In genomic region chr19:41927810-41928192, GRCh38 we compare ENCODE assay signal across 8 cellular contexts. TPM values are rescaled to one million over a fixed set of nuclear protein-coding genes. Genes with fewer than 3 reads are reported as not detected.
DNase-seq lines count a peak whose midpoint lies in the region; ATAC-seq and TF ChIP-seq lines count a peak whose summit lies in the region.

No MANE protein-coding gene starts in this region.

- H3K36me3 ChIP-seq in breast epithelium (no peaks in the 10 kb centered on the region), transverse colon (no peaks in the 10 kb centered on the region)

- H3K27ac Mint-ChIP-seq in MCF 10A (ENCODE audit: low read depth, unreplicated experiment), result no peak overlapping the region
- H3K27ac Mint-ChIP-seq in activated naive CD4-positive, alpha-beta T cell treated with anti-CD3 and anti-CD28 coated beads, Interleukin-2, amount 50 U/mL, for 72 hours, result no peak overlapping the region
- H3K27ac Mint-ChIP-seq in immature natural killer cell, result peak overlapping the region in 3 of 6 donors; percentile 72 to 89 (median 87)

- H3K4me3 ChIP-seq in breast epithelium, result peak overlapping the region; percentile 26 to 64 (median 51)
- H3K4me3 ChIP-seq in transverse colon, result peak overlapping the region in 3 of 4 donors; percentile 39 to 54 (median 47)

- TF ChIP-seq CTCF in breast epithelium (IDR thresholded peaks at IDR 0.05) (no peak), MCF 10A (IDR thresholded peaks at IDR 0.05; ENCODE audit: unreplicated experiment) (no peak), transverse colon (IDR thresholded peaks at IDR 0.05) (no peak)

- POLR2A ChIA-PET in MCF 10A (lab: Yijun Ruan, JAX), result no interaction called here

- CTCF ChIA-PET in MCF 10A (lab: Yijun Ruan, JAX), result interaction anchor here (0.6 kb wide), 1 partner anchor 593 kb away, joined by 3 read pairs; no protein-coding TSS in a partner anchor

- H3K4me1 Mint-ChIP-seq in MCF 10A (ENCODE audit: insufficient read depth, unreplicated experiment) (peaks cover 12% of the 10 kb centered on the region), immature natural killer cell (peaks cover 27 to 35% of the 10 kb centered on the region in 2 donors)

- TF ChIP-seq POLR2A in breast epithelium (IDR thresholded peaks at IDR 0.05) (no peak), transverse colon (IDR thresholded peaks at IDR 0.05) (no peak)

- intact Hi-C loops in breast epithelium (cut with DNase I; ENCODE audit: low total_unique reads) (loop anchor here (5.0 kb wide), 1 partner anchor 446 kb away; no protein-coding TSS in a partner anchor), MCF 10A (cut with micrococcal nuclease) (no loop called here), transverse colon (cut with DNase I; ENCODE audit: low total_unique reads) (no loop called here)

- DNase-seq in breast epithelium (ENCODE audit: low spot score in 2 of 2), result no peak
- no peak for DNase-seq in MCF 10A (ENCODE audit: unreplicated experiment)
- DNase-seq in activated naive CD4-positive, alpha-beta T cell treated with anti-CD3 and anti-CD28 coated beads, Interleukin-2, amount 50 U/mL, for 72 hours (ENCODE audit: low spot score in 2 of 2), result no peak
- no peak for DNase-seq in immature natural killer cell
- peak; percentile 39 for DNase-seq in transverse colon
- no peak for DNase-seq in NCI-H748 treated with DMSO at 0.1 percent for 48 hours (lab: John Stamatoyannopoulos, UW)
- DNase-seq in NCI-H1417 treated with DMSO at 0.1 percent for 48 hours (lab: John Stamatoyannopoulos, UW), result no peak

- TF ChIP-seq EP300 in transverse colon (IDR thresholded peaks at IDR 0.05; ENCODE audit: low read depth), result no peak

- H3K36me3 Mint-ChIP-seq in MCF 10A (ENCODE audit: insufficient read depth, unreplicated experiment) (no peaks in the 10 kb centered on the region), immature natural killer cell (peaks cover 0 to 3% (median 0%) of the 10 kb centered on the region in 3 donors)
- H3K36me3 Mint-ChIP-seq in activated naive CD4-positive, alpha-beta T cell treated with anti-CD3 and anti-CD28 coated beads, Interleukin-2, amount 50 U/mL, for 72 hours, result no peaks in the 10 kb centered on the region

- no peak overlapping the region for H3K27ac ChIP-seq in breast epithelium
- H3K27ac ChIP-seq in transverse colon, result peak overlapping the region in 2 of 4 donors; percentile 3 to 25

- H3K9me3 Mint-ChIP-seq in MCF 10A (ENCODE audit: unreplicated experiment) (no peaks in the 10 kb centered on the region), immature natural killer cell (no peaks in the 10 kb centered on the region)
- H3K9me3 Mint-ChIP-seq in activated naive CD4-positive, alpha-beta T cell treated with anti-CD3 and anti-CD28 coated beads, Interleukin-2, amount 50 U/mL, for 72 hours, result no peaks in the 10 kb centered on the region

- in situ Hi-C loops in transverse colon (cut with MboI; ENCODE audit: low pct_ligation_motif_present in 1 of 4, low pct_unique_long_range_greater_than_20kb in 1 of 4, low sequenced_read_pairs in 3 of 4), result no loop called here

- peaks cover 0 to 7% of the 10 kb centered on the region in 2 donors for H3K4me1 ChIP-seq in breast epithelium
- H3K4me1 ChIP-seq in transverse colon, result peaks cover 0 to 22% (median 17%) of the 10 kb centered on the region in 4 donors

- WGBS in transverse colon (ENCODE audit: low coverage in 1 of 2), 2 donors, result 5% methylated on average over 34 of the region's 36 CpGs; no CpG with 5 or more reads in 1 of the 2 donors

- ATAC-seq in activated naive CD4-positive, alpha-beta T cell treated with anti-CD3 and anti-CD28 coated beads, Interleukin-2, amount 50 U/mL, for 72 hours, result peak; percentile 43 to 51
- ATAC-seq in GM18498 (IDR thresholded peaks at IDR 0.05; ENCODE audit: unreplicated experiment), result no peak

- no peak overlapping the region for H3K4me3 Mint-ChIP-seq in MCF 10A (ENCODE audit: unreplicated experiment)
- H3K4me3 Mint-ChIP-seq in immature natural killer cell, result peak overlapping the region; percentile 79 to 94 (median 88)

- peaks cover 3 to 86% of the 10 kb centered on the region in 2 donors for H3K27me3 ChIP-seq in breast epithelium
- H3K27me3 ChIP-seq in transverse colon, result peaks cover 93% of the 10 kb centered on the region

- no TSS peak for BruUV-seq in MCF 10A (replicated peaks; lab: Mats Ljungman, UMichigan)

- H3K27me3 Mint-ChIP-seq in MCF 10A (ENCODE audit: insufficient read depth, unreplicated experiment) (peaks cover 19% of the 10 kb centered on the region), immature natural killer cell (ENCODE audit: low read depth in 3 of 3) (peaks cover 12 to 13% (median 12%) of the 10 kb centered on the region in 3 donors)

- no peaks in the 10 kb centered on the region for H3K9me3 ChIP-seq in breast epithelium
- no peaks in the 10 kb centered on the region for H3K9me3 ChIP-seq in transverse colon

RNA-seq across cellular contexts. Expression of gene ERFL, which starts 0.4 kb away (rescaled TPM):
- total RNA-seq in breast epithelium (under 1 TPM in 1 of 3 donors, not detected in 2; 0.15 TPM), MCF 10A (2022) (0.34 TPM in 1 of 2 replicates, not detected in the other), transverse colon (1 to 10 TPM in 2 of 4 donors, under 1 TPM in 2; 0.27 to 1.9 (median 0.95) TPM)
- 1 to 10 TPM; 1.7 to 2.9 TPM for total RNA-seq in activated naive CD4-positive, alpha-beta T cell treated with anti-CD3 and anti-CD28 coated beads, Interleukin-2, amount 50 U/mL, for 72 hours
- under 1 TPM in 1 of 3 donors, not detected in 2; 0.11 TPM for polyA plus RNA-seq in immature natural killer cell

RNA-seq across cellular contexts. Expression of gene RABAC1, which starts 31.3 kb away (rescaled TPM):
- 100 to 1,000 TPM; 150 to 190 (median 153) TPM for total RNA-seq in breast epithelium
- 75.4 and 104 TPM in 2 replicates for total RNA-seq in MCF 10A (2022)
- 10 to 100 TPM; 39.8 to 46.0 TPM for total RNA-seq in activated naive CD4-positive, alpha-beta T cell treated with anti-CD3 and anti-CD28 coated beads, Interleukin-2, amount 50 U/mL, for 72 hours
- 100 to 1,000 TPM; 263 to 375 (median 373) TPM for polyA plus RNA-seq in immature natural killer cell
- 100 to 1,000 TPM in 3 of 4 donors, 10 to 100 TPM in 1; 75.6 to 235 (median 165) TPM for total RNA-seq in transverse colon

RNA-seq across cellular contexts. Expression of gene ARHGEF1, which starts 44.8 kb away (rescaled TPM):
- 10 to 100 TPM; 55.0 to 61.9 (median 55.7) TPM for total RNA-seq in breast epithelium
- 106 and 108 TPM in 2 replicates for total RNA-seq in MCF 10A (2022)
- 100 to 1,000 TPM; 361 to 383 TPM for total RNA-seq in activated naive CD4-positive, alpha-beta T cell treated with anti-CD3 and anti-CD28 coated beads, Interleukin-2, amount 50 U/mL, for 72 hours
- 100 to 1,000 TPM; 129 to 394 (median 156) TPM for polyA plus RNA-seq in immature natural killer cell
- total RNA-seq in transverse colon, result 100 to 1,000 TPM in 2 of 4 donors, 10 to 100 TPM in 2; 64.3 to 215 (median 113) TPM

RNA-seq across cellular contexts. Expression of gene CD79A, which starts 50.7 kb away (rescaled TPM):
- total RNA-seq in breast epithelium, result 1 to 10 TPM in 2 of 3 donors, under 1 TPM in 1; 0.80 to 2.9 (median 1.8) TPM
- total RNA-seq in MCF 10A (2022), result not detected in 2 replicates
- 1 to 10 TPM; 3.3 to 7.0 TPM for total RNA-seq in activated naive CD4-positive, alpha-beta T cell treated with anti-CD3 and anti-CD28 coated beads, Interleukin-2, amount 50 U/mL, for 72 hours
- polyA plus RNA-seq in immature natural killer cell, result 1 to 10 TPM; 4.1 to 8.3 (median 5.1) TPM
- 10 to 100 TPM in 1 of 4 donors, 1 to 10 TPM in 2, not detected in 1; 2.3 to 33.0 (median 8.2) TPM for total RNA-seq in transverse colon
